Comparison of ENCODE assay signal across 12 cellular contexts in the genomic region with DNA sequence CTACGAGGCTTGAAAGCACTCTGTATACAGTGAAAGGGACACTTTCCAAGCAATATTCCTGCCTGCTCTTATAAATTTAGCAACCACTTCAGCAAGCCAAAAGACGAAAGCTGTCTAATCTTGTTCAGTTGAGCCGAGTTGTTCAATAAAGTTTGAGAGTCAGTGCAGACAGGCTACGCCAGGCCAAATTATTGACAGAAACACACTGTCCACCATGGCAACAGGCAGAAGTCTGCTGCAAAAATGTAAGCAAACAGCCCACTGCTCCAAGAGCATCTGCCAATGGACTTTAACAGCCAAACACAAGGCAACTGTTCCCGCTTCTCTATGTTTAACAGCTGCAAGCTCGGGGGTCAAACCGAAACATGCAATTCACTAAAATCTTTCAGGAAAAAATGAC.
DNase-seq lines count a peak whose midpoint lies in the region; ATAC-seq lines count a peak whose summit lies in the region.
"Had no signal": no experiment of that assay in that cellular context is flagged by ENCODE, and none has a peak within 500 bp of the region (broad histone marks: within the 10 kb centered on the region; RNA-seq: fewer than 3 reads in every experiment).

No MANE protein-coding gene starts in this region.

- DNase-seq in AG08396 (ENCODE audit: low spot score) (peak; percentile 53), cerebellar cortex (ENCODE audit: low spot score) (peak; percentile 11), hepatic stellate cell (ENCODE audit: low spot score) (peak; percentile 22), pons (ENCODE audit: low spot score) (peak; percentile 49), NCI-H1436 (lab: John Stamatoyannopoulos, UW) (no peak), germinal center (ENCODE audit: low spot score) (no peak), T-helper 1 cell (no peak)
- no peak for DNase-seq in stimulated activated naive B cell treated with anti-CD40 and anti-IgM and Interleukin-4, amounts not matched to agents 10 μg/mL and 1 μg/mL and 100 μg/mL, for 72 hours
- DNase-seq: esophagus squamous epithelium, nephron progenitor cell, WERI-Rb-1 had no signal

- no peak for ATAC-seq in stimulated activated naive B cell treated with anti-CD40 and anti-IgM and Interleukin-4, amounts not matched to agents 10 μg/mL and 1 μg/mL and 100 μg/mL, for 72 hours (replicated peaks)
- ATAC-seq: activated naive CD4-positive, alpha-beta T cell treated with anti-CD3 and anti-CD28 coated beads, Interleukin-2, amount 50 U/mL, for 72 hours had no signal

- no peaks in the 10 kb centered on the region for H3K4me1 Mint-ChIP-seq in stimulated activated naive B cell treated with anti-CD40 and anti-IgM and Interleukin-4, amounts not matched to agents 10 μg/mL and 1 μg/mL and 100 μg/mL, for 72 hours
- H3K4me1 Mint-ChIP-seq: nephron progenitor cell had no signal

- H3K27me3 Mint-ChIP-seq in stimulated activated naive B cell treated with anti-CD40 and anti-IgM and Interleukin-4, amounts not matched to agents 10 μg/mL and 1 μg/mL and 100 μg/mL, for 72 hours: peaks cover 6 to 9% of the 10 kb centered on the region in 2 donors

- H3K36me3 Mint-ChIP-seq in stimulated activated naive B cell treated with anti-CD40 and anti-IgM and Interleukin-4, amounts not matched to agents 10 μg/mL and 1 μg/mL and 100 μg/mL, for 72 hours: no peaks in the 10 kb centered on the region
- H3K36me3 Mint-ChIP-seq: activated naive CD4-positive, alpha-beta T cell treated with anti-CD3 and anti-CD28 coated beads, Interleukin-2, amount 50 U/mL, for 72 hours had no signal

- no peak overlapping the region for H3K27ac Mint-ChIP-seq in stimulated activated naive B cell treated with anti-CD40 and anti-IgM and Interleukin-4, amounts not matched to agents 10 μg/mL and 1 μg/mL and 100 μg/mL, for 72 hours
- H3K27ac Mint-ChIP-seq: activated naive CD4-positive, alpha-beta T cell treated with anti-CD3 and anti-CD28 coated beads, Interleukin-2, amount 50 U/mL, for 72 hours; nephron progenitor cell had no signal

- peaks cover 0 to 2% of the 10 kb centered on the region in 2 donors for H3K9me3 Mint-ChIP-seq in stimulated activated naive B cell treated with anti-CD40 and anti-IgM and Interleukin-4, amounts not matched to agents 10 μg/mL and 1 μg/mL and 100 μg/mL, for 72 hours
- H3K9me3 Mint-ChIP-seq: activated naive CD4-positive, alpha-beta T cell treated with anti-CD3 and anti-CD28 coated beads, Interleukin-2, amount 50 U/mL, for 72 hours; nephron progenitor cell had no signal

- H3K4me3 Mint-ChIP-seq in stimulated activated naive B cell treated with anti-CD40 and anti-IgM and Interleukin-4, amounts not matched to agents 10 μg/mL and 1 μg/mL and 100 μg/mL, for 72 hours: no peak overlapping the region
- H3K4me3 Mint-ChIP-seq: nephron progenitor cell had no signal

Comparison
In these comparisons a context has a peak if more than half of its experiments do, and no peak if none do; other contexts are left out.
1. DNase-seq: peak in AG08396 (single experiment), cerebellar cortex (single experiment), hepatic stellate cell (single experiment) and pons (single experiment); none in stimulated activated naive B cell treated with anti-CD40 and anti-IgM and Interleukin-4, amounts not matched to agents 10 μg/mL and 1 μg/mL and 100 μg/mL, for 72 hours (single experiment), NCI-H1436 (single experiment), germinal center (single experiment) and T-helper 1 cell (0 of 5).